ENCODE assay signal across 1 cellular context in genomic region chr12:103852498-103852992, GRCh38.
TF ChIP-seq lines count a peak whose summit lies in the region.

No MANE protein-coding gene starts in this region.

TF ChIP-seq in GM23338, 12 proteins besides CTCF, POLR2A, EP300 and RAD21 (continued from another document):
- TF ChIP-seq ZNF462 (CRISPR knock-in tag; IDR thresholded peaks at IDR 0.05), result no peak
- TF ChIP-seq ZNF114 (CRISPR knock-in tag; IDR thresholded peaks at IDR 0.05), result no peak
- no peak for TF ChIP-seq STAT1 (IDR thresholded peaks at IDR 0.05; ENCODE audit: unreplicated experiment)
- no peak for TF ChIP-seq POLR2AphosphoS5 (IDR thresholded peaks at IDR 0.05; ENCODE audit: low read depth)
- TF ChIP-seq CREB1 (CRISPR knock-in tag; IDR thresholded peaks at IDR 0.05; ENCODE audit: low read depth), result no peak
- TF ChIP-seq REST (IDR thresholded peaks at IDR 0.05; ENCODE audit: unreplicated experiment), result no peak
